1 cellular context compared by ENCODE assay signal in genomic region chr2:924202-924601, GRCh38.
TF ChIP-seq lines count a peak whose summit lies in the region.

No MANE protein-coding gene starts in this region.

TF ChIP-seq in WTC11, 78 proteins besides CTCF, POLR2A, EP300 and RAD21 (continued from another document):
- TF ChIP-seq ARID4B (CRISPR knock-in tag; IDR thresholded peaks at IDR 0.05; ENCODE audit: borderline replicate concordance), result no peak
- no peak for TF ChIP-seq MAX (CRISPR knock-in tag; IDR thresholded peaks at IDR 0.05)
- TF ChIP-seq CREM (CRISPR knock-in tag; IDR thresholded peaks at IDR 0.05), result no peak
- no peak for TF ChIP-seq TEAD1 (CRISPR knock-in tag; IDR thresholded peaks at IDR 0.05)
- TF ChIP-seq IRF1 (CRISPR knock-in tag; IDR thresholded peaks at IDR 0.05), result no peak
- no peak for TF ChIP-seq ERG (CRISPR knock-in tag; IDR thresholded peaks at IDR 0.05)
- no peak for TF ChIP-seq ZNF219 (CRISPR knock-in tag; IDR thresholded peaks at IDR 0.05; ENCODE audit: borderline replicate concordance)
- no peak for TF ChIP-seq ZBTB43 (CRISPR knock-in tag; IDR thresholded peaks at IDR 0.05)
- no peak for TF ChIP-seq MYBL2 (CRISPR knock-in tag; IDR thresholded peaks at IDR 0.05)
